1 cellular context compared by ENCODE assay signal in genomic region chr3:27713435-27713880, GRCh38.
A peak's percentile ranks its signal among the peaks of the same experiment; 100 is the strongest.
TF ChIP-seq lines count a peak whose summit lies in the region.

No MANE protein-coding gene starts in this region.

TF ChIP-seq in GM23338, 12 proteins besides CTCF, POLR2A, EP300 and RAD21 (continued from another document):
- TF ChIP-seq, protein P1, sequence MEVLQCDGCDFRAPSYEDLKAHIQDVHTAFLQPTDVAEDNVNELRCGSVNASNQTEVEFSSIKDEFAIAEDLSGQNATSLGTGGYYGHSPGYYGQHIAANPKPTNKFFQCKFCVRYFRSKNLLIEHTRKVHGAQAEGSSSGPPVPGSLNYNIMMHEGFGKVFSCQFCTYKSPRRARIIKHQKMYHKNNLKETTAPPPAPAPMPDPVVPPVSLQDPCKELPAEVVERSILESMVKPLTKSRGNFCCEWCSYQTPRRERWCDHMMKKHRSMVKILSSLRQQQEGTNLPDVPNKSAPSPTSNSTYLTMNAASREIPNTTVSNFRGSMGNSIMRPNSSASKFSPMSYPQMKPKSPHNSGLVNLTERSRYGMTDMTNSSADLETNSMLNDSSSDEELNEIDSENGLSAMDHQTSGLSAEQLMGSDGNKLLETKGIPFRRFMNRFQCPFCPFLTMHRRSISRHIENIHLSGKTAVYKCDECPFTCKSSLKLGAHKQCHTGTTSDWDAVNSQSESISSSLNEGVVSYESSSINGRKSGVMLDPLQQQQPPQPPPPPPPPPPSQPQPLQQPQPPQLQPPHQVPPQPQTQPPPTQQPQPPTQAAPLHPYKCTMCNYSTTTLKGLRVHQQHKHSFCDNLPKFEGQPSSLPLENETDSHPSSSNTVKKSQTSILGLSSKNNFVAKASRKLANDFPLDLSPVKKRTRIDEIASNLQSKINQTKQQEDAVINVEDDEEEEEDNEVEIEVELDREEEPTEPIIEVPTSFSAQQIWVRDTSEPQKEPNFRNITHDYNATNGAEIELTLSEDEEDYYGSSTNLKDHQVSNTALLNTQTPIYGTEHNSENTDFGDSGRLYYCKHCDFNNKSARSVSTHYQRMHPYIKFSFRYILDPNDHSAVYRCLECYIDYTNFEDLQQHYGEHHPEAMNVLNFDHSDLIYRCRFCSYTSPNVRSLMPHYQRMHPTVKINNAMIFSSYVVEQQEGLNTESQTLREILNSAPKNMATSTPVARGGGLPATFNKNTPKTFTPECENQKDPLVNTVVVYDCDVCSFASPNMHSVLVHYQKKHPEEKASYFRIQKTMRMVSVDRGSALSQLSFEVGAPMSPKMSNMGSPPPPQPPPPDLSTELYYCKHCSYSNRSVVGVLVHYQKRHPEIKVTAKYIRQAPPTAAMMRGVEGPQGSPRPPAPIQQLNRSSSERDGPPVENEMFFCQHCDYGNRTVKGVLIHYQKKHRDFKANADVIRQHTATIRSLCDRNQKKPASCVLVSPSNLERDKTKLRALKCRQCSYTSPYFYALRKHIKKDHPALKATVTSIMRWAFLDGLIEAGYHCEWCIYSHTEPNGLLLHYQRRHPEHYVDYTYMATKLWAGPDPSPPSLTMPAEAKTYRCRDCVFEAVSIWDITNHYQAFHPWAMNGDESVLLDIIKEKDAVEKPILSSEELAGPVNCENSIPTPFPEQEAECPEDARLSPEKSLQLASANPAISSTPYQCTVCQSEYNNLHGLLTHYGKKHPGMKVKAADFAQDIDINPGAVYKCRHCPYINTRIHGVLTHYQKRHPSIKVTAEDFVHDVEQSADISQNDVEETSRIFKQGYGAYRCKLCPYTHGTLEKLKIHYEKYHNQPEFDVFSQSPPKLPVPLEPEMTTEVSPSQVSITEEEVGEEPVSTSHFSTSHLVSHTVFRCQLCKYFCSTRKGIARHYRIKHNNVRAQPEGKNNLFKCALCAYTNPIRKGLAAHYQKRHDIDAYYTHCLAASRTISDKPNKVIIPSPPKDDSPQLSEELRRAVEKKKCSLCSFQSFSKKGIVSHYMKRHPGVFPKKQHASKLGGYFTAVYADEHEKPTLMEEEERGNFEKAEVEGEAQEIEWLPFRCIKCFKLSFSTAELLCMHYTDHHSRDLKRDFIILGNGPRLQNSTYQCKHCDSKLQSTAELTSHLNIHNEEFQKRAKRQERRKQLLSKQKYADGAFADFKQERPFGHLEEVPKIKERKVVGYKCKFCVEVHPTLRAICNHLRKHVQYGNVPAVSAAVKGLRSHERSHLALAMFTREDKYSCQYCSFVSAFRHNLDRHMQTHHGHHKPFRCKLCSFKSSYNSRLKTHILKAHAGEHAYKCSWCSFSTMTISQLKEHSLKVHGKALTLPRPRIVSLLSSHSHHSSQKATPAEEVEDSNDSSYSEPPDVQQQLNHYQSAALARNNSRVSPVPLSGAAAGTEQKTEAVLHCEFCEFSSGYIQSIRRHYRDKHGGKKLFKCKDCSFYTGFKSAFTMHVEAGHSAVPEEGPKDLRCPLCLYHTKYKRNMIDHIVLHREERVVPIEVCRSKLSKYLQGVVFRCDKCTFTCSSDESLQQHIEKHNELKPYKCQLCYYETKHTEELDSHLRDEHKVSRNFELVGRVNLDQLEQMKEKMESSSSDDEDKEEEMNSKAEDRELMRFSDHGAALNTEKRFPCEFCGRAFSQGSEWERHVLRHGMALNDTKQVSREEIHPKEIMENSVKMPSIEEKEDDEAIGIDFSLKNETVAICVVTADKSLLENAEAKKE (CRISPR knock-in tag; IDR thresholded peaks at IDR 0.05), result no peak
- TF ChIP-seq, protein P2, sequence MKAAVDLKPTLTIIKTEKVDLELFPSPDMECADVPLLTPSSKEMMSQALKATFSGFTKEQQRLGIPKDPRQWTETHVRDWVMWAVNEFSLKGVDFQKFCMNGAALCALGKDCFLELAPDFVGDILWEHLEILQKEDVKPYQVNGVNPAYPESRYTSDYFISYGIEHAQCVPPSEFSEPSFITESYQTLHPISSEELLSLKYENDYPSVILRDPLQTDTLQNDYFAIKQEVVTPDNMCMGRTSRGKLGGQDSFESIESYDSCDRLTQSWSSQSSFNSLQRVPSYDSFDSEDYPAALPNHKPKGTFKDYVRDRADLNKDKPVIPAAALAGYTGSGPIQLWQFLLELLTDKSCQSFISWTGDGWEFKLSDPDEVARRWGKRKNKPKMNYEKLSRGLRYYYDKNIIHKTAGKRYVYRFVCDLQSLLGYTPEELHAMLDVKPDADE (IDR thresholded peaks at IDR 0.05), result no peak
- TF ChIP-seq ZNF331 (CRISPR knock-in tag; IDR thresholded peaks at IDR 0.05; ENCODE audit: low read depth) (no peak), EZH2phosphoT487 (IDR thresholded peaks at IDR 0.05; ENCODE audit: unreplicated experiment) (peak; percentile 44), EZH2 (IDR thresholded peaks at IDR 0.05; ENCODE audit: low read depth, unreplicated experiment) (peak; percentile 94)
